27 cellular contexts compared by ENCODE assay signal in genomic region chr17:13827118-13827517, GRCh38.
"Had no signal": no experiment of that assay in that cellular context is flagged by ENCODE, and none has a peak within 500 bp of the region (broad histone marks: within the 10 kb centered on the region; RNA-seq: fewer than 3 reads in every experiment).

No MANE protein-coding gene starts in this region.

- H3K4me3 Mint-ChIP-seq: naive thymus-derived CD4-positive, alpha-beta T cell; natural killer cell; nephron; neural progenitor cell; stimulated activated memory B cell treated with anti-CD40 and anti-IgM and Interleukin-4, amounts not matched to agents 10 μg/mL and 1 μg/mL and 100 μg/mL, for 72 hours; stimulated activated naive CD8-positive, alpha-beta T cell treated with anti-CD3 and anti-CD28 coated beads, Interleukin-15, Interleukin-2, amounts not matched to agents 100 ng/mL and 50 ng/mL, for 24 hours; type B pancreatic cell had no signal

- H3K27ac Mint-ChIP-seq: naive thymus-derived CD4-positive, alpha-beta T cell; natural killer cell; nephron; neural progenitor cell; progenitor cell of endocrine pancreas; stimulated activated memory B cell treated with anti-CD40 and anti-IgM and Interleukin-4, amounts not matched to agents 10 μg/mL and 1 μg/mL and 100 μg/mL, for 72 hours; stimulated activated naive CD8-positive, alpha-beta T cell treated with anti-CD3 and anti-CD28 coated beads, Interleukin-15, Interleukin-2, amounts not matched to agents 100 ng/mL and 50 ng/mL, for 24 hours; type B pancreatic cell had no signal

- H3K36me3 Mint-ChIP-seq: natural killer cell, neural progenitor cell had no signal

- H3K4me1 Mint-ChIP-seq: natural killer cell; nephron; neural progenitor cell; stimulated activated memory B cell treated with anti-CD40 and anti-IgM and Interleukin-4, amounts not matched to agents 10 μg/mL and 1 μg/mL and 100 μg/mL, for 72 hours had no signal

- H3K27me3 Mint-ChIP-seq: progenitor cell of endocrine pancreas; stimulated activated memory B cell treated with anti-CD40 and anti-IgM and Interleukin-4, amounts not matched to agents 10 μg/mL and 1 μg/mL and 100 μg/mL, for 72 hours; stimulated activated naive CD8-positive, alpha-beta T cell treated with anti-CD3 and anti-CD28 coated beads, Interleukin-15, Interleukin-2, amounts not matched to agents 100 ng/mL and 50 ng/mL, for 24 hours had no signal

- H3K9me3 Mint-ChIP-seq: neural progenitor cell had no signal

- DNase-seq: naive thymus-derived CD4-positive, alpha-beta T cell; natural killer cell; occipital lobe; ovary; posterior cingulate gyrus; psoas muscle; right cardiac atrium; right lobe of liver; sigmoid colon; small intestine; stimulated activated CD4-positive, alpha-beta T cell treated with anti-CD3 and anti-CD28 coated beads, Interleukin-15, amount 100 ng/mL, for 24 hours; stimulated activated CD4-positive, alpha-beta T cell treated with anti-CD3 and anti-CD28 coated beads, Interleukin-2, amount 100 ng/mL, for 24 hours; stimulated activated CD4-positive, alpha-beta T cell treated with anti-CD3 and anti-CD28 coated beads, Interleukin-2, amount 100 ng/mL, for 48 hours; stimulated activated CD4-positive, alpha-beta T cell treated with anti-CD3 and anti-CD28 coated beads, Interleukin-4, amount 100 ng/mL, for 24 hours; stimulated activated naive CD4-positive, alpha-beta T cell; substantia nigra; testis; tibial artery; transverse colon; upper lobe of right lung; uterus had no signal

- ATAC-seq: naive thymus-derived CD4-positive, alpha-beta T cell; natural killer cell; psoas muscle; right cardiac atrium; right lobe of liver; stimulated activated memory B cell treated with anti-CD40 and anti-IgM and Interleukin-4, amounts not matched to agents 10 μg/mL and 1 μg/mL and 100 μg/mL, for 72 hours; upper lobe of right lung had no signal
